In genomic region chr1:152052606-152053005, GRCh38 we compare ENCODE assay signal across 8 cellular contexts. TPM values are rescaled to one million over a fixed set of nuclear protein-coding genes. Genes with fewer than 3 reads are reported as not detected.
DNase-seq lines count a peak whose midpoint lies in the region; ATAC-seq and TF ChIP-seq lines count a peak whose summit lies in the region.

No MANE protein-coding gene starts in this region.

- H3K9me3 Mint-ChIP-seq in T-cell, result no peaks in the 10 kb centered on the region

- intact Hi-C loops in heart left ventricle (cut with DNase I), result loop anchor here in 9 of 10 donors (1.0 to 10.0 kb wide), 9 partner anchors 62 to 406 kb away; partner anchors contain the start of gene TCHH (in 1 of the 9)

- CTCF ChIA-PET in T-cell (lab: Charles Lee), result interaction anchor here (0.6 to 2.4 kb wide), 12 partner anchors 10 to 407 kb away, joined by 3 to 18 read pairs (median 4); partner anchors contain the start of gene S100A11 (in 1 of the 2)

- no peak for TF ChIP-seq POLR2A in heart left ventricle (IDR thresholded peaks at IDR 0.05)

- H3K9me3 ChIP-seq in heart left ventricle, result no peaks in the 10 kb centered on the region

- H3K27ac ChIP-seq in heart left ventricle, result no peak overlapping the region

- H3K4me3 Mint-ChIP-seq in T-cell, result no peak overlapping the region

- peak in 2 of 4 experiments; percentile 15 to 17 for ATAC-seq in T-cell (replicated peaks in 1 of 4)
- peak in 3 of 4 donors; percentile 35 to 53 (median 47) for ATAC-seq in heart left ventricle
- no peak for ATAC-seq in GM21528 (IDR thresholded peaks at IDR 0.05; ENCODE audit: low FRiP score, unreplicated experiment)
- ATAC-seq in GM21360 (IDR thresholded peaks at IDR 0.05; ENCODE audit: unreplicated experiment), result no peak

- TF ChIP-seq CTCF in GM12875 (IDR thresholded peaks at IDR 0.05; ENCODE audit: borderline replicate concordance, insufficient read depth, low read depth, low read length) (peak; percentile 79), heart left ventricle (IDR thresholded peaks at IDR 0.05) (peak; percentile 83 to 96 (median 90))

- peaks cover 11 to 22% (median 18%) of the 10 kb centered on the region in 3 donors for H3K4me1 Mint-ChIP-seq in T-cell

- H3K4me3 ChIP-seq in GM12875 (ENCODE audit: low read depth, low read length), result no peak overlapping the region
- no peak overlapping the region for H3K4me3 ChIP-seq in heart left ventricle

- no peaks in the 10 kb centered on the region for H3K36me3 ChIP-seq in heart left ventricle

- peak; percentile 60 for DNase-seq in NCI-H146 (lab: John Stamatoyannopoulos, UW)
- peak; percentile 48 to 88 (median 75) for DNase-seq in T-cell
- peak; percentile 62 for DNase-seq in amniotic epithelial cell (ENCODE audit: low read depth)
- peak; percentile 79 to 87 (median 84) for DNase-seq in heart left ventricle
- peak; percentile 75 for DNase-seq in renal cortical epithelial cell (ENCODE audit: low read depth)

- 24 to 28% (median 26%) methylated on average over 11 of the region's 11 CpGs for WGBS in heart left ventricle, 4 donors

- H3K27ac Mint-ChIP-seq in T-cell, result no peak overlapping the region

- POLR2A ChIA-PET in T-cell (lab: Charles Lee), result no interaction called here

- peaks cover 0 to 38% (median 0%) of the 10 kb centered on the region in 9 donors for H3K27me3 ChIP-seq in heart left ventricle

- no peaks in the 10 kb centered on the region for H3K36me3 Mint-ChIP-seq in T-cell

- peaks cover 4 to 11% of the 10 kb centered on the region in 2 donors for H3K27me3 Mint-ChIP-seq in T-cell

- H3K4me1 ChIP-seq in heart left ventricle, result peaks cover 3 to 48% (median 8%) of the 10 kb centered on the region in 12 donors

RNA-seq across cellular contexts. Expression of gene S100A11, which starts 15.8 kb away (rescaled TPM):
- total RNA-seq in T-cell (100 to 1,000 TPM in 3 of 5 donors, 10 to 100 TPM in 2; 37.3 to 254 (median 195) TPM), heart left ventricle (100 to 1,000 TPM in 4 of 9 donors, 10 to 100 TPM in 5; 44.9 to 368 (median 80.7) TPM), renal cortical epithelial cell (57.5 and 77.9 TPM in 2 replicates)
- polyA plus RNA-seq in heart left ventricle, result 100 to 1,000 TPM; 179 to 571 TPM

RNA-seq across cellular contexts. Expression of gene TCHHL1, which starts 36.3 kb away (rescaled TPM):
- total RNA-seq in T-cell (not detected), heart left ventricle (not detected), renal cortical epithelial cell (not detected in 2 replicates)
- not detected for polyA plus RNA-seq in heart left ventricle

RNA-seq across cellular contexts. Expression of gene S100A10, which starts 58.9 kb away (rescaled TPM):
- total RNA-seq in T-cell, result 100 to 1,000 TPM; 157 to 277 (median 264) TPM
- total RNA-seq in heart left ventricle, result 100 to 1,000 TPM in 7 of 9 donors, 10 to 100 TPM in 2; 55.5 to 403 (median 156) TPM
- 100 to 1,000 TPM; 258 to 387 TPM for polyA plus RNA-seq in heart left ventricle
- total RNA-seq in renal cortical epithelial cell, result 221 and 239 TPM in 2 replicates

Comparison
In these comparisons a context has a peak if more than half of its experiments do, and no peak if none do; other contexts are left out.
1. ATAC-seq: peak in heart left ventricle (3 of 4); none in GM21528 (single experiment) and GM21360 (single experiment).
2. Peak in every context shown above with its lines, with median percentiles within 50 percentile points of each other: DNase-seq.